In the genomic region with DNA sequence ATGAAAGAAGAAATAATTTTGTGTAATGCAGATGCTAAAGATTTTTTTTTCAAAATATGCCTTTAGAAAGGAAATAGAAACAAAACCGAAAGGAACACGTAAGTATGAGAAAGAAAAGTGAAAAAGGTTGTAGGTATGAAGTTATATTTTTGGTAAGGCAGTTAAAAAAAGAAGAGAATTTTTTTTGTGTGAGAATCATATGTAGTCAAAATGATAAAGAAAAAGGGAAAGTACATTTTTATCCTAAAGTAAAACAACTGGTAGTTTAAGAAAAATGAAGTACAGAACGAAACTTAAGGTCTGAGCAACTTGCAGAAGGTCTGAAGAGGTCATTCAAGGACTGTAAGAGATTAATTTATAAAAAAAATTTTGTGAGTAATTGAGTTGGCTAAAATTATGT, we compare ENCODE assay signal across 16 cellular contexts.
A peak's percentile ranks its signal among the peaks of the same experiment; 100 is the strongest.
DNase-seq lines count a peak whose midpoint lies in the region; ATAC-seq and TF ChIP-seq lines count a peak whose summit lies in the region.
"Had no signal": no experiment of that assay in that cellular context is flagged by ENCODE, and none has a peak within 500 bp of the region (broad histone marks: within the 10 kb centered on the region; RNA-seq: fewer than 3 reads in every experiment).

No MANE protein-coding gene starts in this region.

- H3K36me3 Mint-ChIP-seq in Caco-2 (ENCODE audit: insufficient read depth, unreplicated experiment), result no peaks in the 10 kb centered on the region
- H3K36me3 Mint-ChIP-seq: activated CD4-positive, alpha-beta memory T cell treated with anti-CD3 and anti-CD28 coated beads for 36 hours had no signal

- TF ChIP-seq CTCF in Caco-2 (IDR thresholded peaks at IDR 0.05; ENCODE audit: insufficient read depth in 1 of 2, low read depth in 1 of 2, low read length in 1 of 2, severe bottlenecking in 1 of 2, unreplicated experiment in 1 of 2) (no peak), uterus (IDR thresholded peaks at IDR 0.05) (no peak)

- no peaks in the 10 kb centered on the region for H3K36me3 ChIP-seq in Caco-2 (ENCODE audit: control insufficient read depth, insufficient read depth, low read length)
- no peaks in the 10 kb centered on the region for H3K36me3 ChIP-seq in uterus

- BruUV-seq in Caco-2 (replicated peaks; lab: Mats Ljungman, UMichigan), result no TSS peak

- H3K4me3 Mint-ChIP-seq in Caco-2 (ENCODE audit: unreplicated experiment), result no peak overlapping the region
- H3K4me3 Mint-ChIP-seq: activated CD4-positive, alpha-beta memory T cell treated with anti-CD3 and anti-CD28 coated beads for 36 hours had no signal

- DNase-seq in 8988T (no peak), Caco-2 (no peak), uterus (no peak)
- no peak for DNase-seq in activated effector memory CD4-positive, alpha-beta T cell treated with anti-CD3 and anti-CD28 coated beads, Interleukin-2, amount 50 U/mL, for 16 hours
- DNase-seq: activated CD4-positive, alpha-beta memory T cell treated with anti-CD3 and anti-CD28 coated beads for 36 hours; activated naive CD4-positive, alpha-beta T cell treated with Interleukin-2 at 50 U/mL for 16 hours; C1 segment of cervical spinal cord; GDM1; HCEC 1CT; NCI-H2171; PC-3 had no signal

- no peak for TF ChIP-seq POLR2A in uterus (IDR thresholded peaks at IDR 0.05)

- POLR2A ChIA-PET in Caco-2 (lab: Charles Lee), result no interaction called here

- H3K27me3 ChIP-seq in Caco-2 (replicated peaks; ENCODE audit: control insufficient read depth, insufficient read depth, low read length) (no peaks in the 10 kb centered on the region), uterus (no peaks in the 10 kb centered on the region)

- peaks cover 23% of the 10 kb centered on the region for H3K9me3 Mint-ChIP-seq in Caco-2 (ENCODE audit: unreplicated experiment)

- H3K27ac Mint-ChIP-seq in Caco-2 (ENCODE audit: unreplicated experiment), result no peak overlapping the region
- H3K27ac Mint-ChIP-seq: activated CD4-positive, alpha-beta memory T cell treated with anti-CD3 and anti-CD28 coated beads for 36 hours had no signal

- intact Hi-C loops in Caco-2 (cut with micrococcal nuclease; ENCODE audit: unreplicated experiment) (no loop called here), uterus (cut with DNase I; ENCODE audit: low total_unique reads) (no loop called here)

- H3K27ac ChIP-seq in uterus, result no peak overlapping the region
- H3K27ac ChIP-seq: parathyroid adenoma had no signal

- peaks cover 18% of the 10 kb centered on the region for H3K4me1 Mint-ChIP-seq in Caco-2 (ENCODE audit: low read depth, unreplicated experiment)

- H3K9me3 ChIP-seq in Caco-2 (no peaks in the 10 kb centered on the region; the same call in 1 of the 2 replicates), uterus (no peaks in the 10 kb centered on the region)

- no peaks in the 10 kb centered on the region for H3K27me3 Mint-ChIP-seq in Caco-2 (ENCODE audit: insufficient read depth, unreplicated experiment)
- H3K27me3 Mint-ChIP-seq: activated CD4-positive, alpha-beta memory T cell treated with anti-CD3 and anti-CD28 coated beads for 36 hours had no signal

- H3K4me1 ChIP-seq in Caco-2 (peaks cover 10% of the 10 kb centered on the region), uterus (no peaks in the 10 kb centered on the region)
- H3K4me1 ChIP-seq: parathyroid adenoma had no signal

- H3K4me3 ChIP-seq in Caco-2 (ENCODE audit: low read depth, low read length) (no peak overlapping the region), uterus (no peak overlapping the region)

- CTCF ChIA-PET in Caco-2 (lab: Charles Lee), result no interaction called here

- ATAC-seq in GM18511 (IDR thresholded peaks at IDR 0.05; ENCODE audit: unreplicated experiment) (peak; percentile 99), GM21360 (IDR thresholded peaks at IDR 0.05; ENCODE audit: unreplicated experiment) (peak; percentile 95), HG02884 (IDR thresholded peaks at IDR 0.05; ENCODE audit: unreplicated experiment) (peak; percentile 97), HG03457 (IDR thresholded peaks at IDR 0.05; ENCODE audit: unreplicated experiment) (peak; percentile 93)
- ATAC-seq: PC-3 had no signal
